29 cellular contexts compared by ENCODE assay signal in genomic region chrX:71326394-71326793, GRCh38.
"Had no signal": no experiment of that assay in that cellular context is flagged by ENCODE, and none has a peak within 500 bp of the region (broad histone marks: within the 10 kb centered on the region; RNA-seq: fewer than 3 reads in every experiment).

No MANE protein-coding gene starts in this region.

- H3K4me3 Mint-ChIP-seq: stimulated activated effector memory CD8-positive, alpha-beta T cell treated with anti-CD3 and anti-CD28 coated beads, Interleukin-12 subunit alpha, Interleukin-12 subunit beta, amount 100 ng/mL, for 72 hours; stimulated activated memory B cell treated with anti-CD40 and anti-IgM and Interleukin-4, amounts not matched to agents 10 μg/mL and 1 μg/mL and 100 μg/mL, for 72 hours; stimulated activated naive B cell treated with anti-CD40 and anti-IgM and Interleukin-4, amounts not matched to agents 10 μg/mL and 1 μg/mL and 100 μg/mL, for 72 hours; stimulated activated naive CD8-positive, alpha-beta T cell treated with anti-CD3 and anti-CD28 coated beads, Interleukin-15, amount 100 ng/mL, for 72 hours; stimulated activated naive CD8-positive, alpha-beta T cell treated with anti-CD3 and anti-CD28 coated beads, Interleukin-15, Interleukin-2, amounts not matched to agents 100 ng/mL and 50 ng/mL, for 24 hours; type B pancreatic cell had no signal

- ATAC-seq: stimulated activated effector memory CD8-positive, alpha-beta T cell treated with anti-CD3 and anti-CD28 coated beads, Interleukin-12 subunit alpha, Interleukin-12 subunit beta, amount 100 ng/mL, for 72 hours; stimulated activated memory B cell treated with anti-CD40 and anti-IgM and Interleukin-4, amounts not matched to agents 10 μg/mL and 1 μg/mL and 100 μg/mL, for 72 hours; stimulated activated naive B cell treated with anti-CD40 and anti-IgM and Interleukin-4, amounts not matched to agents 10 μg/mL and 1 μg/mL and 100 μg/mL, for 72 hours; stimulated activated naive CD8-positive, alpha-beta T cell treated with anti-CD3 and anti-CD28 coated beads, Interleukin-15, amount 100 ng/mL, for 72 hours; stimulated activated naive CD8-positive, alpha-beta T cell treated with anti-CD3 and anti-CD28 coated beads, Interleukin-15, Interleukin-2, amounts not matched to agents 100 U/mL and 50 U/mL, for 24 hours; upper lobe of right lung had no signal

- H3K27me3 Mint-ChIP-seq: stimulated activated memory B cell treated with anti-CD40 and anti-IgM and Interleukin-4, amounts not matched to agents 10 μg/mL and 1 μg/mL and 100 μg/mL, for 72 hours; stimulated activated naive B cell treated with anti-CD40 and anti-IgM and Interleukin-4, amounts not matched to agents 10 μg/mL and 1 μg/mL and 100 μg/mL, for 72 hours; stimulated activated naive CD8-positive, alpha-beta T cell treated with anti-CD3 and anti-CD28 coated beads, Interleukin-15, amount 100 ng/mL, for 72 hours; stimulated activated naive CD8-positive, alpha-beta T cell treated with anti-CD3 and anti-CD28 coated beads, Interleukin-15, Interleukin-2, amounts not matched to agents 100 ng/mL and 50 ng/mL, for 24 hours; type B pancreatic cell had no signal

- H3K4me1 ChIP-seq: stomach, suprapubic skin, testis, thyroid gland, tibial artery, tibial nerve, transverse colon, upper lobe of left lung, upper lobe of right lung, uterus, vagina had no signal

- H3K27ac ChIP-seq: stomach, suprapubic skin, testis, thoracic aorta, thyroid gland, tibial artery, tibial nerve, transverse colon, upper lobe of left lung, upper lobe of right lung, uterus, vagina had no signal

- H3K27ac Mint-ChIP-seq: stimulated activated effector memory CD8-positive, alpha-beta T cell treated with anti-CD3 and anti-CD28 coated beads, Interleukin-12 subunit alpha, Interleukin-12 subunit beta, amount 100 ng/mL, for 72 hours; stimulated activated memory B cell treated with anti-CD40 and anti-IgM and Interleukin-4, amounts not matched to agents 10 μg/mL and 1 μg/mL and 100 μg/mL, for 72 hours; stimulated activated naive B cell treated with anti-CD40 and anti-IgM and Interleukin-4, amounts not matched to agents 10 μg/mL and 1 μg/mL and 100 μg/mL, for 72 hours; stimulated activated naive CD8-positive, alpha-beta T cell treated with anti-CD3 and anti-CD28 coated beads, Interleukin-15, amount 100 ng/mL, for 72 hours; stimulated activated naive CD8-positive, alpha-beta T cell treated with anti-CD3 and anti-CD28 coated beads, Interleukin-15, Interleukin-2, amounts not matched to agents 100 ng/mL and 50 ng/mL, for 24 hours; type B pancreatic cell had no signal

- H3K27me3 ChIP-seq: stomach, suprapubic skin, testis, thyroid gland, tibial artery, tibial nerve, transverse colon, upper lobe of left lung, upper lobe of right lung, uterus, vagina had no signal

- H3K36me3 ChIP-seq: stomach, suprapubic skin, thoracic aorta, thyroid gland, tibial artery, tibial nerve, transverse colon, upper lobe of left lung, upper lobe of right lung, uterus, vagina had no signal

- FAIRE-seq: urothelium cell line had no signal

- DNase-seq: stimulated activated CD4-positive, alpha-beta T cell treated with anti-CD3 and anti-CD28 coated beads, Interleukin-2, amount 100 ng/mL, for 48 hours; stimulated activated CD4-positive, alpha-beta T cell treated with anti-CD3 and anti-CD28 coated beads, Interleukin-4, amount 100 ng/mL, for 1 hour; stimulated activated CD4-positive, alpha-beta T cell treated with anti-CD3 and anti-CD28 coated beads, Interleukin-4, amount 100 ng/mL, for 24 hours; stimulated activated CD4-positive, alpha-beta T cell treated with anti-CD3 and anti-CD28 coated beads, Interleukin-4, amount 100 ng/mL, for 4 hours; stimulated activated CD8-positive, alpha-beta memory T cell treated with anti-CD3 and anti-CD28 coated beads, Interleukin-4, amount 100 ng/mL, for 48 hours; stimulated activated naive B cell treated with anti-CD40 and anti-IgM and Interleukin-4, amounts not matched to agents 10 μg/mL and 1 μg/mL and 100 μg/mL, for 72 hours; stimulated activated naive CD4-positive, alpha-beta T cell; stimulated activated naive CD4-positive, alpha-beta T cell treated with Interleukin-2 at 50 U/mL for 16 hours; stimulated activated naive CD8-positive, alpha-beta T cell treated with anti-CD3 and anti-CD28 coated beads, Interleukin-15, amount 100 ng/mL, for 72 hours; stimulated activated naive CD8-positive, alpha-beta T cell treated with anti-CD3 and anti-CD28 coated beads, Interleukin-15, Interleukin-2, amounts not matched to agents 100 U/mL and 50 U/mL, for 24 hours; stomach; substantia nigra; testis; thyroid gland; tibial artery; transverse colon; trophoblast cell; upper lobe of left lung; upper lobe of right lung; uterus had no signal

- H3K4me3 ChIP-seq: stomach, suprapubic skin, testis, thoracic aorta, thyroid gland, tibial artery, tibial nerve, transverse colon, upper lobe of left lung, upper lobe of right lung, uterus, vagina had no signal

- H3K4me1 Mint-ChIP-seq: stimulated activated effector memory CD8-positive, alpha-beta T cell treated with anti-CD3 and anti-CD28 coated beads, Interleukin-12 subunit alpha, Interleukin-12 subunit beta, amount 100 ng/mL, for 72 hours; stimulated activated memory B cell treated with anti-CD40 and anti-IgM and Interleukin-4, amounts not matched to agents 10 μg/mL and 1 μg/mL and 100 μg/mL, for 72 hours; stimulated activated naive B cell treated with anti-CD40 and anti-IgM and Interleukin-4, amounts not matched to agents 10 μg/mL and 1 μg/mL and 100 μg/mL, for 72 hours; stimulated activated naive CD8-positive, alpha-beta T cell treated with anti-CD3 and anti-CD28 coated beads, Interleukin-15, amount 100 ng/mL, for 72 hours had no signal

- H3K9me3 Mint-ChIP-seq: stimulated activated effector memory CD8-positive, alpha-beta T cell treated with anti-CD3 and anti-CD28 coated beads, Interleukin-12 subunit alpha, Interleukin-12 subunit beta, amount 100 ng/mL, for 72 hours; stimulated activated naive CD8-positive, alpha-beta T cell treated with anti-CD3 and anti-CD28 coated beads, Interleukin-15, Interleukin-2, amounts not matched to agents 100 ng/mL and 50 ng/mL, for 24 hours; type B pancreatic cell had no signal

- H3K9me3 ChIP-seq: suprapubic skin, testis, thoracic aorta, thyroid gland, transverse colon, upper lobe of right lung, uterus, vagina had no signal
